ENCODE assay signal across 9 cellular contexts in genomic region chr4:154928640-154929257, GRCh38.
DNase-seq lines count a peak whose midpoint lies in the region; ATAC-seq and TF ChIP-seq lines count a peak whose summit lies in the region.
"Had no signal": no experiment of that assay in that cellular context is flagged by ENCODE, and none has a peak within 500 bp of the region (broad histone marks: within the 10 kb centered on the region; RNA-seq: fewer than 3 reads in every experiment).

No MANE protein-coding gene starts in this region.

- CTCF ChIA-PET in Panc1 (lab: Charles Lee) = no interaction called here

- no peak overlapping the region for H3K4me2 ChIP-seq in smooth muscle cell

- POLR2A ChIA-PET in Panc1 (lab: Charles Lee) = no interaction called here

- in situ Hi-C loops in Panc1 (cut with HindIII; ENCODE audit: low pct_unique_long_range_greater_than_20kb, low sequenced_read_pairs) = no loop called here

- peak; percentile 6 for TF ChIP-seq CTCF in GM12873 (IDR thresholded peaks at IDR 0.05; ENCODE audit: insufficient read depth, low read depth, low read length, missing control alignments)
- peak; percentile 47 for TF ChIP-seq CTCF in Panc1 (IDR thresholded peaks at IDR 0.05)
- peak; percentile 60 for TF ChIP-seq CTCF in fibroblast of pulmonary artery (IDR thresholded peaks at IDR 0.05; ENCODE audit: low read length, missing control alignments)
- peak; percentile 49 for TF ChIP-seq CTCF in smooth muscle cell (IDR thresholded peaks at IDR 0.05; ENCODE audit: borderline replicate concordance, insufficient read depth, poor library complexity, severe bottlenecking)
- TF ChIP-seq CTCF in vagina (IDR thresholded peaks at IDR 0.05) = no peak

- H3K79me2 ChIP-seq in smooth muscle cell (ENCODE audit: low read depth) = no peaks in the 10 kb centered on the region

- no peaks in the 10 kb centered on the region for H3K36me3 ChIP-seq in Panc1 (ENCODE audit: control insufficient read depth, insufficient read depth, low read length)
- H3K36me3 ChIP-seq in smooth muscle cell (ENCODE audit: low read depth) = no peaks in the 10 kb centered on the region
- H3K36me3 ChIP-seq in vagina = no peaks in the 10 kb centered on the region

- H3K27ac ChIP-seq in Panc1 (ENCODE audit: low read length) = no peak overlapping the region
- no peak overlapping the region for H3K27ac ChIP-seq in smooth muscle cell (ENCODE audit: low read depth)
- no peak overlapping the region for H3K27ac ChIP-seq in vagina

- no peak for ATAC-seq in Panc1

- H3K4me1 ChIP-seq in Panc1 (ENCODE audit: control insufficient read depth, insufficient read depth, low read length) (no peaks in the 10 kb centered on the region), smooth muscle cell (ENCODE audit: low read depth) (no peaks in the 10 kb centered on the region), vagina (no peaks in the 10 kb centered on the region)

- H3K9ac ChIP-seq in smooth muscle cell (ENCODE audit: low read depth) = no peak overlapping the region

- H4K20me1 ChIP-seq in smooth muscle cell (ENCODE audit: low read depth) = no peaks in the 10 kb centered on the region

- intact Hi-C loops in Panc1 (cut with micrococcal nuclease; ENCODE audit: unreplicated experiment) (loop anchor here (2.0 to 5.0 kb wide), 2 partner anchors 74 to 121 kb away; no protein-coding TSS in a partner anchor), vagina (cut with DNase I) (no loop called here)

- H3K4me3 ChIP-seq in Panc1 (ENCODE audit: low read depth in 2 of 2, low read length in 2 of 2) = no peak overlapping the region
- no peak overlapping the region for H3K4me3 ChIP-seq in fibroblast of pulmonary artery (replicated peaks; ENCODE audit: low read depth, low read length)
- H3K4me3 ChIP-seq in smooth muscle cell = no peak overlapping the region
- H3K4me3 ChIP-seq in vagina = no peak overlapping the region

- no peaks in the 10 kb centered on the region for H3F3A ChIP-seq in smooth muscle cell (ENCODE audit: low read depth)

- H2AFZ ChIP-seq in smooth muscle cell (ENCODE audit: low read depth) = no peak overlapping the region

- DNase-seq in Panc1 (ENCODE audit: low read depth, low spot score) (no peak), fibroblast of pulmonary artery (ENCODE audit: low read depth) (peak; percentile 71), smooth muscle cell (lab: John Stamatoyannopoulos, UW; ENCODE audit: unreplicated experiment) (no peak), vagina (ENCODE audit: extremely low spot score in 2 of 2) (no peak), NAMALWA (ENCODE audit: low spot score) (no peak)
- no peak for DNase-seq in stimulated activated CD4-positive, alpha-beta T cell treated with anti-CD3 and anti-CD28 coated beads, Interleukin-4, amount 100 ng/mL, for 4 hours
- DNase-seq: SHP77 treated with DMSO at 0.1 percent for 48 hours; stimulated activated CD4-positive, alpha-beta T cell treated with anti-CD3 and anti-CD28 coated beads, Interleukin-4, amount 100 ng/mL, for 1 hour had no signal

- BruUV-seq in Panc1 (replicated peaks; lab: Mats Ljungman, UMichigan) = no TSS peak

- no peak for TF ChIP-seq POLR2A in vagina (IDR thresholded peaks at IDR 0.05)

- H3K27me3 ChIP-seq in Panc1 (ENCODE audit: control insufficient read depth, insufficient read depth, low read length) (no peaks in the 10 kb centered on the region), smooth muscle cell (ENCODE audit: low read depth) (no peaks in the 10 kb centered on the region), vagina (no peaks in the 10 kb centered on the region)

- H3K9me3 ChIP-seq in Panc1 (ENCODE audit: control insufficient read depth, insufficient read depth, low read depth, low read length) (no peaks in the 10 kb centered on the region), smooth muscle cell (replicated peaks; ENCODE audit: low read depth) (no peaks in the 10 kb centered on the region), vagina (no peaks in the 10 kb centered on the region)

- WGBS in smooth muscle cell (ENCODE audit: low lambda C conversion rate) = 53% methylated on average over 6 of the region's 6 CpGs

Comparison
In these comparisons a context has a peak if more than half of its experiments do, and no peak if none do; other contexts are left out.
1. CTCF ChIP-seq: peak in GM12873 (single experiment), Panc1 (single experiment), fibroblast of pulmonary artery (single experiment) and smooth muscle cell (single experiment); none in vagina (0 of 3).